In genomic region chr9:91207889-91208651, GRCh38 we compare ENCODE assay signal across 8 cellular contexts.
A peak's percentile ranks its signal among the peaks of the same experiment; 100 is the strongest.
DNase-seq lines count a peak whose midpoint lies in the region; ATAC-seq, FAIRE-seq and TF ChIP-seq lines count a peak whose summit lies in the region.

No MANE protein-coding gene starts in this region.

- no peak overlapping the region for H2BK20ac ChIP-seq in IMR-90 (ENCODE audit: low read depth, low read length)

- peak overlapping the region; percentile 83 for H2BK5ac ChIP-seq in IMR-90 (ENCODE audit: low read depth, low read length, poor library complexity, severe bottlenecking)

- peak overlapping the region; percentile 38 for H3K9ac ChIP-seq in IMR-90 (ENCODE audit: low read depth, low read length)
- no peak overlapping the region for H3K9ac ChIP-seq in astrocyte (ENCODE audit: low read length)

- H3K4me1 ChIP-seq in IMR-90 (ENCODE audit: control insufficient read depth, insufficient read depth, low read length) (peaks cover 9% of the 10 kb centered on the region), astrocyte (ENCODE audit: insufficient read depth, low read length) (no peaks in the 10 kb centered on the region), right lobe of liver (peaks cover 0 to 46% (median 16%) of the 10 kb centered on the region in 4 donors), aorta (ENCODE audit: control insufficient read depth in 1 of 2, insufficient read depth in 2 of 2, low read length in 2 of 2) (peaks cover 0 to 3% of the 10 kb centered on the region in 2 donors)

- no peaks in the 10 kb centered on the region for H3K79me1 ChIP-seq in IMR-90 (ENCODE audit: low read depth in 1 of 2, low read length in 2 of 2)

- POLR2A ChIA-PET in IMR-90 (lab: Charles Lee; ENCODE audit: unreplicated experiment), result no interaction called here

- CTCF ChIA-PET in IMR-90 (lab: Yijun Ruan, JAX), result interaction anchor here (0.9 to 1.4 kb wide), 3 partner anchors 9 to 61 kb away, joined by 3 to 5 read pairs (median 4); no protein-coding TSS in a partner anchor

- TF ChIP-seq RAD21 in IMR-90 (IDR thresholded peaks at IDR 0.05; ENCODE audit: low read length), result no peak

- no peak overlapping the region for H2AFZ ChIP-seq in IMR-90 (replicated peaks; ENCODE audit: low read length, poor library complexity)
- no peak overlapping the region for H2AFZ ChIP-seq in astrocyte (ENCODE audit: low read depth, low read length)

- peak overlapping the region; percentile 18 for H3K14ac ChIP-seq in IMR-90 (replicated peaks; ENCODE audit: low read depth, low read length)

- H3K4ac ChIP-seq in IMR-90 (ENCODE audit: low read depth, low read length), result no peak overlapping the region

- dilution Hi-C loops in IMR-90 (cut with HindIII; ENCODE audit: low sequenced_read_pairs, unreplicated experiment), result no loop called here

- 86% methylated on average over 2 of the region's 10 CpGs; no CpG with 5 or more reads in 1 of the 2 experiments for WGBS in IMR-90 (ENCODE audit: extremely low coverage in 2 of 2, insufficient read length in 1 of 2), 2 experiments
- 10% methylated on average over 10 of the region's 10 CpGs for WGBS in right lobe of liver (ENCODE audit: insufficient coverage, low coverage, low lambda C conversion rate, missing lambda C conversion rate)
- 24 to 28% methylated on average over 10 of the region's 10 CpGs for WGBS in aorta, 2 donors

- ATAC-seq in GM21423 (IDR thresholded peaks at IDR 0.05; ENCODE audit: unreplicated experiment) (peak; percentile 82), IMR-90 (ENCODE audit: low read depth) (peak; percentile 68), right lobe of liver (peak; percentile 47 to 65 (median 56)), aorta (ENCODE audit: low FRiP score) (peak; percentile 79), HG03457 (IDR thresholded peaks at IDR 0.05; ENCODE audit: unreplicated experiment) (no peak)

- DNase-seq in ELR (ENCODE audit: low read depth) (peak; percentile 33), IMR-90 (peak; percentile 71), astrocyte (ENCODE audit: low read depth) (peak; percentile 58), right lobe of liver (no peak), aorta (no peak), NCI-H510A treated with DMSO at 0.1 percent for 48 hours (lab: John Stamatoyannopoulos, UW) (no peak)

- H3K4me1 Mint-ChIP-seq in astrocyte (ENCODE audit: low read depth, unreplicated experiment), result peaks cover 17% of the 10 kb centered on the region

- H3K36me3 ChIP-seq in IMR-90 (ENCODE audit: control insufficient read depth, insufficient read depth, low read length) (no peaks in the 10 kb centered on the region), astrocyte (ENCODE audit: insufficient read depth, low read length) (no peaks in the 10 kb centered on the region), right lobe of liver (no peaks in the 10 kb centered on the region), aorta (ENCODE audit: control insufficient read depth in 1 of 2, insufficient read depth in 2 of 2, low read length in 1 of 2) (no peaks in the 10 kb centered on the region)

- no peak for FAIRE-seq in astrocyte (lab: Jason Lieb, UNC)

- no peak overlapping the region for H2AK9ac ChIP-seq in IMR-90 (replicated peaks; ENCODE audit: low read depth, low read length, poor library complexity)

- peaks cover 2% of the 10 kb centered on the region for H3K27me3 Mint-ChIP-seq in astrocyte (ENCODE audit: low read depth, unreplicated experiment)

- H2BK15ac ChIP-seq in IMR-90 (ENCODE audit: low read depth, low read length), result 0 out of 3 replicates have a peak overlapping the region, but pooled peaks have one; percentile 30

- TF ChIP-seq POLR2A in IMR-90 (IDR thresholded peaks at IDR 0.05; ENCODE audit: low read depth, low read length) (no peak), right lobe of liver (IDR thresholded peaks at IDR 0.05) (no peak)

- no peaks in the 10 kb centered on the region for H3K9me1 ChIP-seq in IMR-90 (ENCODE audit: insufficient read depth, low read length)

- H3K36me3 Mint-ChIP-seq in astrocyte (ENCODE audit: low read depth, unreplicated experiment), result no peaks in the 10 kb centered on the region

- no peak overlapping the region for H3K4me3 Mint-ChIP-seq in astrocyte (ENCODE audit: unreplicated experiment)

- peak overlapping the region in 1 of 2 experiments; percentile 25; a peak in 1 of 4 replicates for H4K8ac ChIP-seq in IMR-90 (ENCODE audit: low read depth in 2 of 2, low read length in 2 of 2)

- no peaks in the 10 kb centered on the region for H3K27me3 ChIP-seq in IMR-90 (ENCODE audit: control insufficient read depth, insufficient read depth, low read length)
- H3K27me3 ChIP-seq in astrocyte (ENCODE audit: insufficient read depth, low read length), result no peaks in the 10 kb centered on the region
- H3K27me3 ChIP-seq in right lobe of liver, result no peaks in the 10 kb centered on the region
- no peaks in the 10 kb centered on the region for H3K27me3 ChIP-seq in aorta (ENCODE audit: control insufficient read depth in 1 of 2, insufficient read depth in 2 of 2, low read length in 1 of 2)

- peak overlapping the region; percentile 36; the same call in 1 of the 2 replicates for H3K27ac ChIP-seq in IMR-90 (ENCODE audit: insufficient read depth, low read length)
- no peak overlapping the region for H3K27ac ChIP-seq in astrocyte (ENCODE audit: low read depth, low read length)
- peak overlapping the region; percentile 92 to 98 (median 93) for H3K27ac ChIP-seq in right lobe of liver
- peak overlapping the region in 1 of 2 donors; percentile 76 for H3K27ac ChIP-seq in aorta (ENCODE audit: low read depth in 1 of 2, low read length in 2 of 2)

- H3K79me2 ChIP-seq in astrocyte (ENCODE audit: insufficient read depth, low read length), result no peaks in the 10 kb centered on the region

- peak overlapping the region; percentile 7; the same call in 1 of the 2 replicates for H2BK120ac ChIP-seq in IMR-90 (ENCODE audit: low read depth, low read length)

- no TSS peak for BruUV-seq in IMR-90 (replicated peaks; lab: Mats Ljungman, UMichigan)

- in situ Hi-C loops in IMR-90 (cut with MboI; ENCODE audit: low sequenced_read_pairs), result no loop called here

- no peak overlapping the region for H3K56ac ChIP-seq in IMR-90 (ENCODE audit: extremely low read depth, insufficient read depth, low read length)

- H3K9me3 Mint-ChIP-seq in astrocyte (ENCODE audit: unreplicated experiment), result peaks cover under 1% of the 10 kb centered on the region

- H3K9me3 ChIP-seq in IMR-90 (ENCODE audit: control insufficient read depth, insufficient read depth, low read length) (no peaks in the 10 kb centered on the region), astrocyte (ENCODE audit: insufficient read depth, low read depth, low read length) (no peaks in the 10 kb centered on the region), right lobe of liver (no peaks in the 10 kb centered on the region), aorta (ENCODE audit: control insufficient read depth, low read length) (no peaks in the 10 kb centered on the region)

- H4K5ac ChIP-seq in IMR-90 (ENCODE audit: low read depth, low read length), result peak overlapping the region; percentile 76

- H4K91ac ChIP-seq in IMR-90 (ENCODE audit: insufficient read depth, low read depth, low read length), result no peak overlapping the region

- peak overlapping the region; percentile 12; the same call in 1 of the 2 replicates for H2AK5ac ChIP-seq in IMR-90 (ENCODE audit: low read depth, low read length)

- intact Hi-C loops in IMR-90 (cut with micrococcal nuclease) (no loop called here), right lobe of liver (cut with DNase I) (no loop called here), aorta (cut with DNase I) (loop anchor here in 1 of 2 donors (5.0 kb wide), 1 partner anchor 154 kb away; the partner anchor contains the start of gene AUH)

- H4K20me1 ChIP-seq in IMR-90 (ENCODE audit: insufficient read depth, low read length), result no peaks in the 10 kb centered on the region
- H4K20me1 ChIP-seq in astrocyte (ENCODE audit: insufficient read depth, low read length), result no peaks in the 10 kb centered on the region

- H3K4me2 ChIP-seq in IMR-90 (ENCODE audit: low read depth, low read length) (peak overlapping the region; percentile 82), astrocyte (ENCODE audit: low read length) (peak overlapping the region; percentile 30)

- H3K23ac ChIP-seq in IMR-90 (ENCODE audit: low read depth, low read length), result no peak overlapping the region; the same call in 1 of the 2 replicates

- no peak for TF ChIP-seq CTCF in IMR-90 (conservative IDR thresholded peaks at IDR 0.05; ENCODE audit: low read depth, low read length)
- no peak for TF ChIP-seq CTCF in astrocyte (IDR thresholded peaks at IDR 0.05; ENCODE audit: insufficient read depth, low read depth, low read length)
- no peak for TF ChIP-seq CTCF in right lobe of liver (IDR thresholded peaks at IDR 0.05)

- peak overlapping the region; percentile 84 for H3K18ac ChIP-seq in IMR-90 (ENCODE audit: low read depth, low read length)

- H3K27ac Mint-ChIP-seq in astrocyte (ENCODE audit: unreplicated experiment), result peak overlapping the region; percentile 19

- H3K4me3 ChIP-seq in IMR-90 (ENCODE audit: insufficient read depth, low read depth, low read length) (no peak overlapping the region; the same call in 1 of the 2 replicates), astrocyte (ENCODE audit: insufficient read depth, low read depth, low read length) (no peak overlapping the region), right lobe of liver (no peak overlapping the region), aorta (ENCODE audit: low read length in 2 of 2) (peak overlapping the region in 1 of 2 donors; percentile 23)

TF ChIP-seq in IMR-90, 13 proteins besides CTCF, POLR2A, EP300 and RAD21 (continues in another document):
- TF ChIP-seq MAFK (IDR thresholded peaks at IDR 0.05; ENCODE audit: low read depth, low read length) (no peak), FOS (IDR thresholded peaks at IDR 0.05; ENCODE audit: low read depth, low read length) (no peak), MXI1 (IDR thresholded peaks at IDR 0.05; ENCODE audit: borderline replicate concordance, low read depth, low read length) (no peak), RFX5 (IDR thresholded peaks at IDR 0.05; ENCODE audit: low read depth, low read length) (no peak), MAZ (IDR thresholded peaks at IDR 0.05; ENCODE audit: borderline replicate concordance, low read depth, low read length) (no peak), CEBPB (IDR thresholded peaks at IDR 0.05; ENCODE audit: low read depth, low read length) (no peak), RCOR1 (IDR thresholded peaks at IDR 0.05; ENCODE audit: insufficient replicate concordance, low read length) (no peak), NFE2L2 (IDR thresholded peaks at IDR 0.05; ENCODE audit: low read depth, low read length) (no peak), ELK1 (IDR thresholded peaks at IDR 0.05; ENCODE audit: borderline replicate concordance, low read depth, low read length) (no peak), SMC3 (IDR thresholded peaks at IDR 0.05; ENCODE audit: low read depth, low read length) (no peak)

Comparison
In these comparisons a context has a peak if more than half of its experiments do, and no peak if none do; other contexts are left out.
1. DNase-seq: peak in ELR (single experiment), IMR-90 (single experiment) and astrocyte (single experiment); none in right lobe of liver (0 of 3), aorta (0 of 2) and NCI-H510A treated with DMSO at 0.1 percent for 48 hours (single experiment).